In the genomic region with DNA sequence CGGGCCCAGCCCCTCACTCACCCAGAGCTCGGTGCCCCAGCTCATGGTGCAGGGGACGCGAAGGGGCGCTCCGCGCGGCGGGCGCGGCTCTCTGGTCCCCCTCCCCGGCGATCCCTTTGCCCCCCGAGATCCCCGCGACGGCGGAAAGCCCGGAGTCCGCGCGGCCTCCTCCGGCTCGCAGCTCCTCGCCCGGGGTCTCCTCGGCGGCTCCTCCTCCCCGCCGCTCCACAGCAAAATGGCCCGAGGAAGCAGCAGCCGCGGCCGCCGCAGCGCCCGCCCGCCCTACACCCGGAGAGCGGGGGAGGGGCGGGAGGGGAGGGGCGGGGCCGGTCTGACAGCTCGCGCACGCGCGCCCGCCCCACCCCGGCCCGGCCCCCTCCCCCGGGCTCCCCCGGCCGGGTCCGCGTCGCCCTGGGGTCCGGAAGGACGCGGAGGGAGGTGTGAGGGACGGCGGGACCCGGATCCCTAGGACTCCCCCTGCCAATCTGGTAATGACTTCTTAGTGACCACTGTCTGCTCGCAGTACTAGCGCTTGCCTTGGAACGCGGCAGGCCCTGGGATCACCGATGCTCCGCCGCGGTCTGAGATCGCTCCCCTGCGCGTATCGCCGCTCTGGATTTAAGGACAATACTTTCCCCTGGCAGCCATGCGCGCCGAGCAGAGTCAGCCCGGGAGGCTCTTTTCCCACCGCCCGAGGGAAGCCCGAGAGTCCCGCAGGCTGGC, we compare ENCODE assay signal across 8 cellular contexts. TPM values are rescaled to one million over a fixed set of nuclear protein-coding genes. Genes with fewer than 3 reads are reported as not detected.
DNase-seq lines count a peak whose midpoint lies in the region; ATAC-seq and TF ChIP-seq lines count a peak whose summit lies in the region.

A gene (minus strand): TSS at position 259 of the 723 bp plus-strand sequence. CDS start 214 bp downstream, at position 45.

- H3K9me3 ChIP-seq in mesodermal cell (ENCODE audit: control insufficient read depth, low read length) = no peaks in the 10 kb centered on the region

- 1 to 2% methylated on average over 34 to 47 of the region's 84 CpGs for WGBS in mesodermal cell (ENCODE audit: insufficient coverage in 2 of 2), 2 experiments

- no peak for TF ChIP-seq CTCF in endothelial cell (IDR thresholded peaks at IDR 0.05; ENCODE audit: unreplicated experiment)

- H3K4me1 ChIP-seq in mesodermal cell (ENCODE audit: control insufficient read depth, insufficient read depth, low read length, poor library complexity, severe bottlenecking) = peaks cover 21% of the 10 kb centered on the region

- H3K4me3 Mint-ChIP-seq in endothelial cell (ENCODE audit: unreplicated experiment) = peak within 1 kb of the TSS; percentile 100

- peaks cover 43% of the 10 kb centered on the region for H3K4me1 Mint-ChIP-seq in endothelial cell (ENCODE audit: unreplicated experiment)

- peak within 1 kb of the TSS; percentile 92 for H3K4me3 ChIP-seq in mesodermal cell (ENCODE audit: extremely low read depth, insufficient read depth, low read length, poor library complexity, severe bottlenecking)

- peaks cover 3% of the 10 kb centered on the region for H3K36me3 ChIP-seq in mesodermal cell (ENCODE audit: control insufficient read depth, insufficient read depth, low read length)

- peaks cover 14% of the 10 kb centered on the region for H3K27me3 Mint-ChIP-seq in endothelial cell (ENCODE audit: unreplicated experiment)

- ATAC-seq in HG03175 (IDR thresholded peaks at IDR 0.05; ENCODE audit: unreplicated experiment) = peak; percentile 42

- H3K27ac ChIP-seq in mesodermal cell (ENCODE audit: low read depth, low read length, severe bottlenecking) = peak within 1 kb of the TSS; percentile 87

- H3K9me3 Mint-ChIP-seq in endothelial cell (ENCODE audit: unreplicated experiment) = no peaks in the 10 kb centered on the region

- H3K36me3 Mint-ChIP-seq in endothelial cell (ENCODE audit: low read depth, unreplicated experiment) = peaks cover 5% of the 10 kb centered on the region

- H3K27ac Mint-ChIP-seq in endothelial cell (ENCODE audit: unreplicated experiment) = peak within 1 kb of the TSS; percentile 94

- peak; percentile 49 for DNase-seq in NCI-H1436 (lab: John Stamatoyannopoulos, UW)
- no peak for DNase-seq in NCI-H1436 treated with DMSO at 0.1 percent for 48 hours (lab: John Stamatoyannopoulos, UW)
- DNase-seq in NOMO-1 (lab: John Stamatoyannopoulos, UW; ENCODE audit: unreplicated experiment in 2 of 2) = peak; percentile 62 to 75
- peak; percentile 81 for DNase-seq in activated CD8-positive, alpha-beta memory T cell treated with anti-CD3 and anti-CD28 coated beads, Interleukin-2, amount 50 U/mL, for 4 hours
- peak; percentile 85 for DNase-seq in endothelial cell (ENCODE audit: low spot score)
- DNase-seq in stimulated activated CD8-positive, alpha-beta memory T cell treated with anti-CD3 and anti-CD28 coated beads, Interleukin-15, amount 100 ng/mL, for 1 hour (ENCODE audit: low read depth) = peak; percentile 56

RNA-seq across cellular contexts. Expression of the gene that starts here (rescaled TPM):
- 119 TPM for total RNA-seq in endothelial cell (ENCODE audit: unreplicated experiment)
- polyA plus RNA-seq in mesodermal cell (2013, experiment 1 of 2) = 67.8 TPM
- polyA plus RNA-seq in mesodermal cell (2013, experiment 2 of 2) = 67.6 TPM
